ENCODE assay signal across 8 cellular contexts in the genomic region with DNA sequence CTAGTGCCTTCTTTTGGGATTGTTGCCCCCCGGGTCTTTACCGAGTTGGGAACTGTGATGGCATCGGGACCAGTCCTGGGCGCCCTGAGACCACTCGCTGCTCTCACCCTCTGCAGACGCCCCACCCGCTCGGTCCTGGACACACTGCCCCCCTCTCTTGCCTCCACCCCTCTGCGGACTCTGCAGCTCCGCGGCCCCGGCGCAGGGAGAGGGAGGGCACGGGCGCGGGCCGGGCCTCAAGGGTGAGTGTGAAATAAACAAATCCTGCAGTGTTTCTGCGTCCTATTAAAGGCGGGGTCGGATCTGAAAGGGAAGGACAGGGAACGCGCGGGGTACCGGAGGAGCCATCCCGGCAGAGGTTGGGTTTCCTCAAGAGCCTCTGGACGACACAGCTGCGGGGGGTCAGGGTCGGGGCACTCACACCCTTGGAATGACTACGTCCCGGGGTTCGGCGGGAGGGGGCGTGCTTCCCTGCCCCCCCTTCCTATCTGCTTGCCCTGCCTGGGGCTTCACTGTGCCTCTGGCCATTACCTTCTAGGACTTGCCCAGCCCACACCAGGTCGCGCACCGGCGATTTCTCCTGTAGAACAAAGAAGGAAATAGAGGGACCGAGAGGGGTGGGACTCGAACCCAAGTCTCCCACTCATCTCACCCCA. TPM values are rescaled to one million over a fixed set of nuclear protein-coding genes. Genes with fewer than 3 reads are reported as not detected.
DNase-seq lines count a peak whose midpoint lies in the region; ATAC-seq, FAIRE-seq and TF ChIP-seq lines count a peak whose summit lies in the region.

No MANE protein-coding gene starts in this region.

- ATAC-seq in memory B cell (ENCODE audit: low read depth), result no peak
- ATAC-seq in HG02798 (IDR thresholded peaks at IDR 0.05; ENCODE audit: poor library complexity, unreplicated experiment), result no peak
- no peak for ATAC-seq in HG03108 (IDR thresholded peaks at IDR 0.05; ENCODE audit: unreplicated experiment)

- H3K4me1 Mint-ChIP-seq in activated T-cell treated with anti-CD3 and anti-CD28 coated beads, Interleukin-2, amount 50 U/mL, for 24 hours (ENCODE audit: low read depth), result peaks cover 46% of the 10 kb centered on the region
- H3K4me1 Mint-ChIP-seq in memory B cell, result peaks cover 14% of the 10 kb centered on the region
- peaks cover 3% of the 10 kb centered on the region for H3K4me1 Mint-ChIP-seq in type B pancreatic cell (ENCODE audit: unreplicated experiment)

- H3K4me3 Mint-ChIP-seq in activated T-cell treated with anti-CD3 and anti-CD28 coated beads, Interleukin-2, amount 50 U/mL, for 24 hours, result peak overlapping the region; percentile 38
- H3K4me3 Mint-ChIP-seq in memory B cell, result peak overlapping the region; percentile 54
- peak overlapping the region; percentile 72 for H3K4me3 Mint-ChIP-seq in type B pancreatic cell

- H3K27ac Mint-ChIP-seq in activated T-cell treated with anti-CD3 and anti-CD28 coated beads, Interleukin-2, amount 50 U/mL, for 24 hours, result no peak overlapping the region
- H3K27ac Mint-ChIP-seq in memory B cell, result no peak overlapping the region
- H3K27ac Mint-ChIP-seq in type B pancreatic cell, result no peak overlapping the region

- H3K36me3 ChIP-seq in bronchial epithelial cell (ENCODE audit: control insufficient read depth, insufficient read depth, low read length), result peaks cover 2% of the 10 kb centered on the region

- no peak for DNase-seq in activated T-cell treated with anti-CD3 and anti-CD28 coated beads, Interleukin-2, amount 50 U/mL, for 24 hours
- DNase-seq in activated T-cell treated with anti-CD3 and anti-CD28 coated beads for 4 hours, result no peak
- no peak for DNase-seq in bronchial epithelial cell (ENCODE audit: low read depth)
- no peak for DNase-seq in memory B cell (ENCODE audit: low spot score in 2 of 2)
- no peak for DNase-seq in type B pancreatic cell (ENCODE audit: extremely low spot score, unreplicated experiment)
- DNase-seq in AG08395 (ENCODE audit: low spot score), result no peak

- H3K4me3 ChIP-seq in bronchial epithelial cell (ENCODE audit: low read depth, low read length), result peak overlapping the region; percentile 21

- peaks cover 71% of the 10 kb centered on the region for H3K27me3 Mint-ChIP-seq in activated T-cell treated with anti-CD3 and anti-CD28 coated beads, Interleukin-2, amount 50 U/mL, for 24 hours
- H3K27me3 Mint-ChIP-seq in memory B cell (peaks cover 19% of the 10 kb centered on the region), type B pancreatic cell (peaks cover 83% of the 10 kb centered on the region)

- TF ChIP-seq CTCF in bronchial epithelial cell (IDR thresholded peaks at IDR 0.05; ENCODE audit: insufficient read depth, low read length, severe bottlenecking) (no peak), type B pancreatic cell (conservative IDR thresholded peaks at IDR 0.05) (no peak)

- no peaks in the 10 kb centered on the region for H3K9me3 Mint-ChIP-seq in activated T-cell treated with anti-CD3 and anti-CD28 coated beads, Interleukin-2, amount 50 U/mL, for 24 hours
- H3K9me3 Mint-ChIP-seq in memory B cell (no peaks in the 10 kb centered on the region), type B pancreatic cell (no peaks in the 10 kb centered on the region)

- no peak for FAIRE-seq in bronchial epithelial cell (lab: Jason Lieb, UNC)

- peaks cover 15% of the 10 kb centered on the region for H3K36me3 Mint-ChIP-seq in activated T-cell treated with anti-CD3 and anti-CD28 coated beads, Interleukin-2, amount 50 U/mL, for 24 hours (ENCODE audit: low read depth)
- H3K36me3 Mint-ChIP-seq in memory B cell, result peaks cover 2% of the 10 kb centered on the region
- no peaks in the 10 kb centered on the region for H3K36me3 Mint-ChIP-seq in type B pancreatic cell

- peaks cover 14% of the 10 kb centered on the region for H3K27me3 ChIP-seq in bronchial epithelial cell (ENCODE audit: control insufficient read depth, insufficient read depth, low read length)

RNA-seq across cellular contexts. Expression of gene HSF4, which starts 0.5 kb away (rescaled TPM):
- total RNA-seq in bronchial epithelial cell, result 3.7 and 8.1 TPM in 2 replicates
- total RNA-seq in type B pancreatic cell (ENCODE audit: low replicate concordance), result 10.4 and 11.1 TPM in 2 replicates

RNA-seq across cellular contexts. Expression of gene FBXL8, which starts 4.3 kb away (rescaled TPM):
- total RNA-seq in bronchial epithelial cell (4.1 and 4.5 TPM in 2 replicates), type B pancreatic cell (ENCODE audit: low replicate concordance) (4.5 and 9.2 TPM in 2 replicates)

RNA-seq across cellular contexts. Expression of gene TRADD, which starts 4.3 kb away (rescaled TPM):
- total RNA-seq in bronchial epithelial cell (31.9 and 35.8 TPM in 2 replicates), type B pancreatic cell (ENCODE audit: low replicate concordance) (6.2 and 14.8 TPM in 2 replicates)

RNA-seq across cellular contexts. Expression of gene NOL3, which starts 6.3 kb away (rescaled TPM):
- total RNA-seq in bronchial epithelial cell, result 28.2 and 37.8 TPM in 2 replicates
- total RNA-seq in type B pancreatic cell (ENCODE audit: low replicate concordance), result 8.4 and 17.5 TPM in 2 replicates

RNA-seq across cellular contexts. Expression of gene B3GNT9, which starts 13.2 kb away (rescaled TPM):
- total RNA-seq in bronchial epithelial cell (8.7 and 11.4 TPM in 2 replicates), type B pancreatic cell (ENCODE audit: low replicate concordance) (9.7 and 11.0 TPM in 2 replicates)
